Comparison of ENCODE assay signal across 23 cellular contexts in genomic region chr11:32280339-32280738, GRCh38.
"Had no signal": no experiment of that assay in that cellular context is flagged by ENCODE, and none has a peak within 500 bp of the region (broad histone marks: within the 10 kb centered on the region; RNA-seq: fewer than 3 reads in every experiment).

No MANE protein-coding gene starts in this region.

- ATAC-seq: heart right ventricle; naive thymus-derived CD8-positive, alpha-beta T cell; pancreas; sciatic nerve; stimulated activated effector memory CD8-positive, alpha-beta T cell treated with anti-CD3 and anti-CD28 coated beads, Interleukin-12 subunit alpha, Interleukin-12 subunit beta, amount 100 ng/mL, for 72 hours; stimulated activated naive CD8-positive, alpha-beta T cell treated with anti-CD3 and anti-CD28 coated beads, Interleukin-15, amount 100 ng/mL, for 72 hours had no signal

- DNase-seq: activated CD4-positive, alpha-beta memory T cell treated with anti-CD3 and anti-CD28 coated beads, Interleukin-2, amount 10 ng/mL, durations not matched to agents 7 days and 5 days; activated CD4-positive, alpha-beta T cell treated with anti-CD3 and anti-CD28 coated beads for 1 hour; activated CD4-positive, alpha-beta T cell treated with anti-CD3 and anti-CD28 coated beads, Interleukin-2, amount 10 ng/mL, durations not matched to agents 7 days and 5 days; activated CD8-positive, alpha-beta memory T cell treated with anti-CD3 and anti-CD28 coated beads, Interleukin-2, amount 50 U/mL, for 48 hours; activated gamma-delta T cell; activated naive CD4-positive, alpha-beta T cell treated with anti-CD3 and anti-CD28 coated beads, Interleukin-2, amount 10 ng/mL, durations not matched to agents 7 days and 5 days; activated naive CD8-positive, alpha-beta T cell treated with anti-CD3 and anti-CD28 coated beads, Interleukin-2, amount 10 ng/mL, durations not matched to agents 7 days and 5 days; activated T-cell treated with anti-CD3 and anti-CD28 coated beads, Interleukin-2, amount 50 U/mL, for 24 hours; cerebellar nuclear complex; colonic mucosa; effector CD8-positive, alpha-beta T cell; esophagus squamous epithelium; heart right ventricle; naive thymus-derived CD8-positive, alpha-beta T cell; nucleus accumbens; pancreas; retina; stimulated activated CD4-positive, alpha-beta T cell treated with anti-CD3 and anti-CD28 coated beads, Interleukin-4, amount 100 ng/mL, for 24 hours; stimulated activated naive CD8-positive, alpha-beta T cell treated with anti-CD3 and anti-CD28 coated beads, Interleukin-15, amount 100 ng/mL, for 72 hours; substantia nigra; uterus had no signal
